1 cellular context compared by ENCODE assay signal in the genomic region with DNA sequence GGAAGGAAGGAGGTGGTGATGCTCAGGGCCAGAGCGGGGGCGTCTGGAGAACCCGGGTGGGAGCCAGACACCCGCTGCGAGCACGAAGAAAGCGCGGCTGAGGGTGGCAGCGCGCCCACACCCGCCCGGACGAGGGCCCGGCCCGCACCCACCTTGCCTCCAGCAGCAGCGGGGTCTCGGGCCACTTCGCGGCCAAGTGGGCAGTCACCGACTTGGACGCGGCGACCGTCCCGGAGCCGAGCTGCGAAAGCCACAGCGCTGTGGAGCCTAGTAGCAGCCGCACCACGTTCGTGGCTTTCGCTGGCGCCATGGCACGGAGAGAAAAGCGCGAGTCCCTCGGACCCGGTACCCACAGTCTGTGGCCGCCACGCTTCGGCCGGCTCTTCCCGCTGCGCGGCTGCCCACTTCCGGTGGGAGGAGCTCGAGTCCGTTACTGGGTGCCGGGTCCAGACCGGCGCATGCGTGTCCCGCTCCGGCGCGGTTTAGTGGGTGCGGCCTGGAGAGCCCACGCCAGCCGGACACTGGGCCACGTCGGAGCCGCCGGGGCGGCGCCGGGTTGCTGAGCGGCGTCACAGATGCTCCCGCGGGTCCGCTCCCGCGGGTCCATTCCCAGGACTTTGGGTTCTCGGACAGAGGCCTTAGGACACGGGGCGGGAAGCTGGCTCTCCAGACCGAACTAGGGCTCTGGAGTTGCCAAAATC.
A peak's percentile ranks its signal among the peaks of the same experiment; 100 is the strongest.
TF ChIP-seq lines count a peak whose summit lies in the region.

A gene with protein sequence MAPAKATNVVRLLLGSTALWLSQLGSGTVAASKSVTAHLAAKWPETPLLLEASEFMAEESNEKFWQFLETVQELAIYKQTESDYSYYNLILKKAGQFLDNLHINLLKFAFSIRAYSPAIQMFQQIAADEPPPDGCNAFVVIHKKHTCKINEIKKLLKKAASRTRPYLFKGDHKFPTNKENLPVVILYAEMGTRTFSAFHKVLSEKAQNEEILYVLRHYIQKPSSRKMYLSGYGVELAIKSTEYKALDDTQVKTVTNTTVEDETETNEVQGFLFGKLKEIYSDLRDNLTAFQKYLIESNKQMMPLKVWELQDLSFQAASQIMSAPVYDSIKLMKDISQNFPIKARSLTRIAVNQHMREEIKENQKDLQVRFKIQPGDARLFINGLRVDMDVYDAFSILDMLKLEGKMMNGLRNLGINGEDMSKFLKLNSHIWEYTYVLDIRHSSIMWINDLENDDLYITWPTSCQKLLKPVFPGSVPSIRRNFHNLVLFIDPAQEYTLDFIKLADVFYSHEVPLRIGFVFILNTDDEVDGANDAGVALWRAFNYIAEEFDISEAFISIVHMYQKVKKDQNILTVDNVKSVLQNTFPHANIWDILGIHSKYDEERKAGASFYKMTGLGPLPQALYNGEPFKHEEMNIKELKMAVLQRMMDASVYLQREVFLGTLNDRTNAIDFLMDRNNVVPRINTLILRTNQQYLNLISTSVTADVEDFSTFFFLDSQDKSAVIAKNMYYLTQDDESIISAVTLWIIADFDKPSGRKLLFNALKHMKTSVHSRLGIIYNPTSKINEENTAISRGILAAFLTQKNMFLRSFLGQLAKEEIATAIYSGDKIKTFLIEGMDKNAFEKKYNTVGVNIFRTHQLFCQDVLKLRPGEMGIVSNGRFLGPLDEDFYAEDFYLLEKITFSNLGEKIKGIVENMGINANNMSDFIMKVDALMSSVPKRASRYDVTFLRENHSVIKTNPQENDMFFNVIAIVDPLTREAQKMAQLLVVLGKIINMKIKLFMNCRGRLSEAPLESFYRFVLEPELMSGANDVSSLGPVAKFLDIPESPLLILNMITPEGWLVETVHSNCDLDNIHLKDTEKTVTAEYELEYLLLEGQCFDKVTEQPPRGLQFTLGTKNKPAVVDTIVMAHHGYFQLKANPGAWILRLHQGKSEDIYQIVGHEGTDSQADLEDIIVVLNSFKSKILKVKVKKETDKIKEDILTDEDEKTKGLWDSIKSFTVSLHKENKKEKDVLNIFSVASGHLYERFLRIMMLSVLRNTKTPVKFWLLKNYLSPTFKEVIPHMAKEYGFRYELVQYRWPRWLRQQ (N-terminal part only) (minus strand): TSS at position 399 of the 701 bp plus-strand sequence. CDS start 89 bp downstream, at position 310.

TF ChIP-seq in K562, 482 proteins besides CTCF, POLR2A, EP300 and RAD21 (continued from another document and continues in another):
- TF ChIP-seq, protein P1, sequence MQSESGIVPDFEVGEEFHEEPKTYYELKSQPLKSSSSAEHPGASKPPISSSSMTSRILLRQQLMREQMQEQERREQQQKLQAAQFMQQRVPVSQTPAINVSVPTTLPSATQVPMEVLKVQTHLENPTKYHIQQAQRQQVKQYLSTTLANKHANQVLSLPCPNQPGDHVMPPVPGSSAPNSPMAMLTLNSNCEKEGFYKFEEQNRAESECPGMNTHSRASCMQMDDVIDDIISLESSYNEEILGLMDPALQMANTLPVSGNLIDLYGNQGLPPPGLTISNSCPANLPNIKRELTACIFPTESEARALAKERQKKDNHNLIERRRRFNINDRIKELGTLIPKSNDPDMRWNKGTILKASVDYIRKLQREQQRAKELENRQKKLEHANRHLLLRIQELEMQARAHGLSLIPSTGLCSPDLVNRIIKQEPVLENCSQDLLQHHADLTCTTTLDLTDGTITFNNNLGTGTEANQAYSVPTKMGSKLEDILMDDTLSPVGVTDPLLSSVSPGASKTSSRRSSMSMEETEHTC (IDR thresholded peaks at IDR 0.05) = no peak
- TF ChIP-seq ATF7 (IDR thresholded peaks at IDR 0.05) (0 out of 2 replicates have a peak, but pooled peaks have one; percentile 64), ZNF253 (CRISPR knock-in tag; conservative IDR thresholded peaks at IDR 0.05) (no peak), GABPB1 (CRISPR knock-in tag; IDR thresholded peaks at IDR 0.05) (peak; percentile 94), POLR2G (IDR thresholded peaks at IDR 0.05; ENCODE audit: low read depth, low read length) (peak; percentile 94), CC2D1A (IDR thresholded peaks at IDR 0.05) (no peak), MEF2D (tag; conservative IDR thresholded peaks at IDR 0.05; ENCODE audit: low read depth) (no peak), YY1 (IDR thresholded peaks at IDR 0.05; ENCODE audit: borderline replicate concordance in 1 of 3, control insufficient read depth in 1 of 3, extremely low read depth in 1 of 3, insufficient read depth in 3 of 3, insufficient read length in 1 of 3, insufficient replicate concordance in 2 of 3, low read depth in 1 of 3, low read length in 2 of 3) (peak in 2 of 3 experiments; percentile 61 to 62), TAF7 (tag; IDR thresholded peaks at IDR 0.05) (no peak), PTTG1 (tag; IDR thresholded peaks at IDR 0.05; ENCODE audit: low read depth) (no peak), SNIP1 (IDR thresholded peaks at IDR 0.05; ENCODE audit: low read depth) (no peak), RUNX1 (IDR thresholded peaks at IDR 0.05; ENCODE audit: low read depth) (no peak), STAG1 (CRISPR knock-in tag; IDR thresholded peaks at IDR 0.05; ENCODE audit: borderline replicate concordance) (0 out of 2 replicates have a peak, but pooled peaks have one; percentile 14), MBD2 (IDR thresholded peaks at IDR 0.05; ENCODE audit: borderline replicate concordance, low read depth) (peak; percentile 55; the same call in 1 of the 2 replicates), XRCC3 (IDR thresholded peaks at IDR 0.05) (no peak), HNRNPK (IDR thresholded peaks at IDR 0.05; ENCODE audit: low read depth, low read length, poor library complexity, severe bottlenecking) (no peak), CREM (IDR thresholded peaks at IDR 0.05; ENCODE audit: low read depth) (peak; percentile 41), ELF1 (tag; IDR thresholded peaks at IDR 0.05) (peak; percentile 80)
- TF ChIP-seq, protein P2, sequence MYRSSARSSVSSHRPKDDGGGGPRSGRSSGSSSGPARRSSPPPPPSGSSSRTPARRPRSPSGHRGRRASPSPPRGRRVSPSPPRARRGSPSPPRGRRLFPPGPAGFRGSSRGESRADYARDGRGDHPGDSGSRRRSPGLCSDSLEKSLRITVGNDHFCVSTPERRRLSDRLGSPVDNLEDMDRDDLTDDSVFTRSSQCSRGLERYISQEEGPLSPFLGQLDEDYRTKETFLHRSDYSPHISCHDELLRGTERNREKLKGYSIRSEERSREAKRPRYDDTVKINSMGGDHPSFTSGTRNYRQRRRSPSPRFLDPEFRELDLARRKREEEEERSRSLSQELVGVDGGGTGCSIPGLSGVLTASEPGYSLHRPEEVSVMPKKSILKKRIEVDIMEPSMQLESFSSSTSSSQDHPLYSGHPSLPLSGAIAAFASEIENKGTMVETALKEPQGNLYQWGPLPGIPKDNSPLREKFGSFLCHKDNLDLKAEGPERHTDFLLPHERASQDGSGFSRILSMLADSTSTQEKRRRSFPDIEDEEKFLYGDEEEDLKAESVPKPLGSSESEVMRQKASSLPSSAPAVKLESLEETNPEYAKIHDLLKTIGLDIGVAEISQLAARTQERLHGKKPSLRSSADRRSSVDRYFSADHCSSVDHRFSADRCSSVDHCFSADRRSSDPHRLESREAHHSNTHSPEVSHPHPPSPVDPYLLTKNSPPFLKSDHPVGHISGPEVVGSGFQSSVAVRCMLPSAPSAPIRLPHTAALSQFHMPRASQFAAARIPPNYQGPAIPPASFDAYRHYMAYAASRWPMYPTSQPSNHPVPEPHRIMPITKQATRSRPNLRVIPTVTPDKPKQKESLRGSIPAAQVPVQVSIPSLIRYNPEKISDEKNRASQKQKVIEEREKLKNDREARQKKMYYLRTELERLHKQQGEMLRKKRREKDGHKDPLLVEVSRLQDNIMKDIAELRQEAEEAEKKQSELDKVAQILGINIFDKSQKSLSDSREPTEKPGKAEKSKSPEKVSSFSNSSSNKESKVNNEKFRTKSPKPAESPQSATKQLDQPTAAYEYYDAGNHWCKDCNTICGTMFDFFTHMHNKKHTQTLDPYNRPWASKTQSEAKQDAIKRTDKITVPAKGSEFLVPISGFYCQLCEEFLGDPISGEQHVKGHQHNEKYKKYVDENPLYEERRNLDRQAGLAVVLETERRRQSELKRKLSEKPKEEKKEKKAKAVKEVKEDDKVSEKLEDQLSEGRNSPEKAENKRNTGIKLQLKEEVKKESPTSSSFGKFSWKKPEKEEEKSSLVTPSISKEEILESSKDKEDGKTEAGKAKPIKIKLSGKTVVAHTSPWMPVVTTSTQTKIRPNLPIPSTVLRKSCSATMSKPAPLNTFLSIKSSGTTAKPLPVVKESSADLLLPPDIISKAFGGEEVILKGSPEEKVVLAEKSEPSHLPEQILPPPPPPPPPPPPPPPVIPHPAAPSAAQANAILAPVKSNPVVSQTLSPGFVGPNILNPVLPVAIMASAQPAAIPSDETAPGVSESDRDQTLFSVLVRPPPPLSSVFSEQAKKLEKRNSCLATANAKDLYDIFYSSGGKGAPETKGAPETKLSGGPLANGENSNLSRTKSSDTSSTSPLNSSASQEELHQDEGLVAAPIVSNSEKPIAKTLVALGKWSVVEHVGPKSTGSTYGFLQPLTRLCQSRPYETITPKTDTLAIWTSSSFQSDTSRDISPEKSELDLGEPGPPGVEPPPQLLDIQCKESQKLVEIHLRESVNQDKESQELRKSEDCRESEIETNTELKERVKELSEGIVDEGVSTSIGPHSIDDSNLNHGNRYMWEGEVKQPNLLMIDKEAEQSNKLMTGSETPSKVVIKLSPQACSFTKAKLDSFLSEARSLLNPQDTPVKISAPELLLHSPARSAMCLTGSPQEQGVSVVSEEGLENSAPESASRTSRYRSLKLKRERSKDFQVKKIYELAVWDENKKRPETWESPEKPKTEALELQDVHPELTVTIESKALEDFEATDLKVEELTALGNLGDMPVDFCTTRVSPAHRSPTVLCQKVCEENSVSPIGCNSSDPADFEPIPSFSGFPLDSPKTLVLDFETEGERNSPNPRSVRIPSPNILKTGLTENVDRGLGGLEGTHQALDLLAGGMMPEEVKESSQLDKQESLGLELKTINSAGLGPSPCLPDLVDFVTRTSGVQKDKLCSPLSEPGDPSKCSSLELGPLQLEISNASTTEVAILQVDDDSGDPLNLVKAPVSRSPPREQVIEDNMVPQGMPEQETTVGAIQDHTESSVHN (IDR thresholded peaks at IDR 0.05; ENCODE audit: borderline replicate concordance in 1 of 2, low read depth in 1 of 2) = no peak
- TF ChIP-seq, protein P3, sequence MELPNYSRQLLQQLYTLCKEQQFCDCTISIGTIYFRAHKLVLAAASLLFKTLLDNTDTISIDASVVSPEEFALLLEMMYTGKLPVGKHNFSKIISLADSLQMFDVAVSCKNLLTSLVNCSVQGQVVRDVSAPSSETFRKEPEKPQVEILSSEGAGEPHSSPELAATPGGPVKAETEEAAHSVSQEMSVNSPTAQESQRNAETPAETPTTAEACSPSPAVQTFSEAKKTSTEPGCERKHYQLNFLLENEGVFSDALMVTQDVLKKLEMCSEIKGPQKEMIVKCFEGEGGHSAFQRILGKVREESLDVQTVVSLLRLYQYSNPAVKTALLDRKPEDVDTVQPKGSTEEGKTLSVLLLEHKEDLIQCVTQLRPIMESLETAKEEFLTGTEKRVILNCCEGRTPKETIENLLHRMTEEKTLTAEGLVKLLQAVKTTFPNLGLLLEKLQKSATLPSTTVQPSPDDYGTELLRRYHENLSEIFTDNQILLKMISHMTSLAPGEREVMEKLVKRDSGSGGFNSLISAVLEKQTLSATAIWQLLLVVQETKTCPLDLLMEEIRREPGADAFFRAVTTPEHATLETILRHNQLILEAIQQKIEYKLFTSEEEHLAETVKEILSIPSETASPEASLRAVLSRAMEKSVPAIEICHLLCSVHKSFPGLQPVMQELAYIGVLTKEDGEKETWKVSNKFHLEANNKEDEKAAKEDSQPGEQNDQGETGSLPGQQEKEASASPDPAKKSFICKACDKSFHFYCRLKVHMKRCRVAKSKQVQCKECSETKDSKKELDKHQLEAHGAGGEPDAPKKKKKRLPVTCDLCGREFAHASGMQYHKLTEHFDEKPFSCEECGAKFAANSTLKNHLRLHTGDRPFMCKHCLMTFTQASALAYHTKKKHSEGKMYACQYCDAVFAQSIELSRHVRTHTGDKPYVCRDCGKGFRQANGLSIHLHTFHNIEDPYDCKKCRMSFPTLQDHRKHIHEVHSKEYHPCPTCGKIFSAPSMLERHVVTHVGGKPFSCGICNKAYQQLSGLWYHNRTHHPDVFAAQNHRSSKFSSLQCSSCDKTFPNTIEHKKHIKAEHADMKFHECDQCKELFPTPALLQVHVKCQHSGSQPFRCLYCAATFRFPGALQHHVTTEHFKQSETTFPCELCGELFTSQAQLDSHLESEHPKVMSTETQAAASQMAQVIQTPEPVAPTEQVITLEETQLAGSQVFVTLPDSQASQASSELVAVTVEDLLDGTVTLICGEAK (IDR thresholded peaks at IDR 0.05) = peak; percentile 90
- TF ChIP-seq, protein P3 (CRISPR knock-in tag; IDR thresholded peaks at IDR 0.05) = no peak
- TF ChIP-seq, protein P4, sequence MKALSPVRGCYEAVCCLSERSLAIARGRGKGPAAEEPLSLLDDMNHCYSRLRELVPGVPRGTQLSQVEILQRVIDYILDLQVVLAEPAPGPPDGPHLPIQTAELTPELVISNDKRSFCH (CRISPR knock-in tag; IDR thresholded peaks at IDR 0.05) = no peak
- TF ChIP-seq, protein P4 (tag; IDR thresholded peaks at IDR 0.05) = 0 out of 2 replicates have a peak, but pooled peaks have one; percentile 51
- TF ChIP-seq, protein P5, sequence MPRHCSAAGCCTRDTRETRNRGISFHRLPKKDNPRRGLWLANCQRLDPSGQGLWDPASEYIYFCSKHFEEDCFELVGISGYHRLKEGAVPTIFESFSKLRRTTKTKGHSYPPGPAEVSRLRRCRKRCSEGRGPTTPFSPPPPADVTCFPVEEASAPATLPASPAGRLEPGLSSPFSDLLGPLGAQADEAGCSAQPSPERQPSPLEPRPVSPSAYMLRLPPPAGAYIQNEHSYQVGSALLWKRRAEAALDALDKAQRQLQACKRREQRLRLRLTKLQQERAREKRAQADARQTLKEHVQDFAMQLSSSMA (CRISPR knock-in tag; IDR thresholded peaks at IDR 0.05) = no peak
